In the genomic region with DNA sequence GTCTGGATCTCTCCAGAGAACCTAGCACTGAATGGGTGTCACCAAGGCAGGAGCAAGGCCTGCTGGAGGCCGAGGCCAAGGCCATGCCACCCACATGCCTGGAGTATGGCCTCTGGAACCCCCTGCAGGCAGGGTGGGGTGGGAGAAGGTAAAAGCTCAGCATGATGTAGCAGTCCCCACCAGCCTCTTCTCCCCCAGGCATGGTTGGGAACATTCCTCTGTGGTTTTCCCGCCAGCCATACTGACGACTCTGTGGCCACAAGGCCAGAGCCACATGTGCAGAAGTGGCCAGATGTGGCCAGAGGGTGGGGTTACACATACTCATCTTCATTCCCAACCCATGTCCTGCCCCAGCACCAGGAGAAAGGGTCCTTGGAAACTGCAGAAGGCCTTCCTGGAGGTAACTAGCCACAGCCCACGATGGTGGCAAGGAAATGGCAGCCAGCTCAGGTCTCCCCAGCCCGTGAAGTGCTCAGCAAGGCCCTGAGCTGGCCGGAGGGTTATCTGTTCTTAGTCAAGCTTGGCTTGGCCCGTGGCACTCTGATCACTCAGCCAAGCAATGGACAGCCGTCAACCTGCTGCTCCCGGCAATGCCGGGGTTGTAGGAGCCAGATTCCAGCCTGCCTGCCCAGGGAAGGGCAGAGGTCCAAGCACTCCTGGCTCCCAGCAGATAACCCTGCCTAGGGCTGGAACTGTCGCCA, we compare ENCODE assay signal across 9 cellular contexts. TPM values are rescaled to one million over a fixed set of nuclear protein-coding genes. Genes with fewer than 3 reads are reported as not detected.
A peak's percentile ranks its signal among the peaks of the same experiment; 100 is the strongest.
DNase-seq lines count a peak whose midpoint lies in the region; ATAC-seq, FAIRE-seq and TF ChIP-seq lines count a peak whose summit lies in the region.
"Had no signal": no experiment of that assay in that cellular context is flagged by ENCODE, and none has a peak within 500 bp of the region (broad histone marks: within the 10 kb centered on the region; RNA-seq: fewer than 3 reads in every experiment).

No MANE protein-coding gene starts in this region.

- peaks cover 51% of the 10 kb centered on the region for H3K4me1 Mint-ChIP-seq in dendritic cell treated with granulocyte-macrophage colony-stimulating factor and Interleukin-4, amounts not matched to agents 40 ng/mL and 50 ng/mL, for 4 days (ENCODE audit: low read depth)
- H3K4me1 Mint-ChIP-seq: activated T-helper 17 cell treated with anti-CD3 and anti-CD28 coated beads, Interleukin-2, amount 50 U/mL, for 72 hours had no signal

- POLR2A ChIA-PET in A549 (lab: Yijun Ruan, JAX): interaction anchor here (2.2 kb wide), 1 partner anchor 26 kb away, joined by 13 read pairs; a partner anchor contains a TSS

- no peaks in the 10 kb centered on the region for H3K9me3 Mint-ChIP-seq in dendritic cell treated with granulocyte-macrophage colony-stimulating factor and Interleukin-4, amounts not matched to agents 40 ng/mL and 50 ng/mL, for 4 days
- H3K9me3 Mint-ChIP-seq: activated T-helper 17 cell treated with anti-CD3 and anti-CD28 coated beads, Interleukin-2, amount 50 U/mL, for 72 hours had no signal

- no peak for FAIRE-seq in A549 (lab: Jason Lieb, UNC)

- no peak for TF ChIP-seq RAD21 in A549 (conservative IDR thresholded peaks at IDR 0.05 in 1 of 2, IDR thresholded peaks at IDR 0.05 in 1 of 2)

- in situ Hi-C loops in KBM-7 (cut with MboI; ENCODE audit: low pct_unique_long_range_greater_than_20kb, low sequenced_read_pairs): no loop called here

- peak in 1 of 2 experiments; percentile 55 for DNase-seq in A549 (ENCODE audit: low read depth in 1 of 2, low spot score in 1 of 2)
- peak; percentile 45 for DNase-seq in KBM-7
- no peak for DNase-seq in lung (ENCODE audit: low spot score)
- DNase-seq in activated CD4-positive, alpha-beta T cell treated with anti-CD3 and anti-CD28 coated beads, Interleukin-2, amount 50 U/mL, for 48 hours: no peak
- DNase-seq in epidermal melanocyte (ENCODE audit: insufficient read length, low spot score): no peak

- ATAC-seq in A549 (peak in 1 of 2 experiments; percentile 1; a peak in 1 of 6 replicates), lung (ENCODE audit: insufficient read depth, low FRiP score) (no peak), GM21528 (IDR thresholded peaks at IDR 0.05; ENCODE audit: low FRiP score, unreplicated experiment) (no peak), GM21526 (IDR thresholded peaks at IDR 0.05; ENCODE audit: low FRiP score, unreplicated experiment) (no peak)

- no peaks in the 10 kb centered on the region for H3K9me3 ChIP-seq in A549
- no peaks in the 10 kb centered on the region for H3K9me3 ChIP-seq in lung (ENCODE audit: control insufficient read depth in 2 of 2, insufficient read depth in 1 of 2, low read length in 1 of 2)

- intact Hi-C loops in dendritic cell treated with granulocyte-macrophage colony-stimulating factor and Interleukin-4, amounts not matched to agents 40 ng/mL and 50 ng/mL, for 4 days (cut with micrococcal nuclease): loop anchor here (2.0 kb wide), 1 partner anchor 14 kb away; no protein-coding TSS in a partner anchor

- H3K27me3 ChIP-seq in lung (ENCODE audit: control insufficient read depth, insufficient read depth): no peaks in the 10 kb centered on the region

- TF ChIP-seq CTCF in A549 (IDR thresholded peaks at IDR 0.05) (no peak), lung (IDR thresholded peaks at IDR 0.05; ENCODE audit: control extremely low read depth, extremely low read depth) (no peak)

- H3K27ac Mint-ChIP-seq in dendritic cell treated with granulocyte-macrophage colony-stimulating factor and Interleukin-4, amounts not matched to agents 40 ng/mL and 50 ng/mL, for 4 days: peak overlapping the region; percentile 97
- H3K27ac Mint-ChIP-seq: activated T-helper 17 cell treated with anti-CD3 and anti-CD28 coated beads, Interleukin-2, amount 50 U/mL, for 72 hours had no signal

- no peak overlapping the region for H3K4me2 ChIP-seq in A549

- peaks cover 27% of the 10 kb centered on the region for H3K36me3 Mint-ChIP-seq in dendritic cell treated with granulocyte-macrophage colony-stimulating factor and Interleukin-4, amounts not matched to agents 40 ng/mL and 50 ng/mL, for 4 days (ENCODE audit: low read depth)

- H3K4me1 ChIP-seq in A549 (peaks cover 32% of the 10 kb centered on the region), lung (ENCODE audit: control insufficient read depth in 2 of 2, insufficient read depth in 2 of 2, low read length in 2 of 2) (peaks cover 10 to 23% of the 10 kb centered on the region in 2 donors)

- no peaks in the 10 kb centered on the region for H3K27me3 Mint-ChIP-seq in dendritic cell treated with granulocyte-macrophage colony-stimulating factor and Interleukin-4, amounts not matched to agents 40 ng/mL and 50 ng/mL, for 4 days
- H3K27me3 Mint-ChIP-seq: activated T-helper 17 cell treated with anti-CD3 and anti-CD28 coated beads, Interleukin-2, amount 50 U/mL, for 72 hours had no signal

- H3K27ac ChIP-seq in A549 (peak overlapping the region in 1 of 2 experiments; percentile 94; a peak in 3 of 6 replicates), lung (ENCODE audit: low read depth in 1 of 2, low read length in 1 of 2) (peak overlapping the region; percentile 51 to 78)

- no peak for TF ChIP-seq EP300 in A549 (IDR thresholded peaks at IDR 0.05)

- 82% methylated on average over 9 of the region's 11 CpGs for WGBS in A549 (ENCODE audit: missing lambda C conversion rate)
- WGBS in lung, 2 donors: 65 to 66% methylated on average over 11 of the region's 11 CpGs

- CTCF ChIA-PET in A549 (lab: Yijun Ruan, JAX): interaction anchor here (0.9 to 39.6 kb wide), 5 partner anchors 1 to 102 kb away, joined by 3 to 1202 read pairs (median 10); a partner anchor contains a TSS

- no peak overlapping the region for H3K4me3 ChIP-seq in A549
- no peak overlapping the region for H3K4me3 ChIP-seq in lung

- TF ChIP-seq POLR2A in A549 (IDR thresholded peaks at IDR 0.05; ENCODE audit: low read length): no peak

- peaks cover 2 to 15% of the 10 kb centered on the region in 2 donors for H3K36me3 ChIP-seq in lung (ENCODE audit: control insufficient read depth in 2 of 2, insufficient read depth in 2 of 2, low read length in 2 of 2)

- no peak overlapping the region for H3K4me3 Mint-ChIP-seq in dendritic cell treated with granulocyte-macrophage colony-stimulating factor and Interleukin-4, amounts not matched to agents 40 ng/mL and 50 ng/mL, for 4 days
- H3K4me3 Mint-ChIP-seq: activated T-helper 17 cell treated with anti-CD3 and anti-CD28 coated beads, Interleukin-2, amount 50 U/mL, for 72 hours had no signal

TF ChIP-seq in A549, 52 proteins besides CTCF, POLR2A, EP300 and RAD21:
- TF ChIP-seq HOXB5 (CRISPR knock-in tag; IDR thresholded peaks at IDR 0.05): no peak
- TF ChIP-seq, protein P1, sequence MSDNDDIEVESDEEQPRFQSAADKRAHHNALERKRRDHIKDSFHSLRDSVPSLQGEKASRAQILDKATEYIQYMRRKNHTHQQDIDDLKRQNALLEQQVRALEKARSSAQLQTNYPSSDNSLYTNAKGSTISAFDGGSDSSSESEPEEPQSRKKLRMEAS (IDR thresholded peaks at IDR 0.05): 0 out of 2 replicates have a peak, but pooled peaks have one; percentile 13
- TF ChIP-seq, protein P2, sequence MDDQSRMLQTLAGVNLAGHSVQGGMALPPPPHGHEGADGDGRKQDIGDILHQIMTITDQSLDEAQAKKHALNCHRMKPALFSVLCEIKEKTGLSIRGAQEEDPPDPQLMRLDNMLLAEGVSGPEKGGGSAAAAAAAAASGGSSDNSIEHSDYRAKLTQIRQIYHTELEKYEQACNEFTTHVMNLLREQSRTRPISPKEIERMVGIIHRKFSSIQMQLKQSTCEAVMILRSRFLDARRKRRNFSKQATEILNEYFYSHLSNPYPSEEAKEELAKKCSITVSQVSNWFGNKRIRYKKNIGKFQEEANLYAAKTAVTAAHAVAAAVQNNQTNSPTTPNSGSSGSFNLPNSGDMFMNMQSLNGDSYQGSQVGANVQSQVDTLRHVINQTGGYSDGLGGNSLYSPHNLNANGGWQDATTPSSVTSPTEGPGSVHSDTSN (IDR thresholded peaks at IDR 0.05): no peak
- TF ChIP-seq, protein P3, sequence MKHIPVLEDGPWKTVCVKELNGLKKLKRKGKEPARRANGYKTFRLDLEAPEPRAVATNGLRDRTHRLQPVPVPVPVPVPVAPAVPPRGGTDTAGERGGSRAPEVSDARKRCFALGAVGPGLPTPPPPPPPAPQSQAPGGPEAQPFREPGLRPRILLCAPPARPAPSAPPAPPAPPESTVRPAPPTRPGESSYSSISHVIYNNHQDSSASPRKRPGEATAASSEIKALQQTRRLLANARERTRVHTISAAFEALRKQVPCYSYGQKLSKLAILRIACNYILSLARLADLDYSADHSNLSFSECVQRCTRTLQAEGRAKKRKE (CRISPR knock-in tag; IDR thresholded peaks at IDR 0.05; ENCODE audit: low read depth): no peak

RNA-seq across cellular contexts. Expression of a gene that starts 26.2 kb away (rescaled TPM):
- polyA plus RNA-seq in A549 (2011; rRNA removed) (3.1 and 5.7 TPM in 2 replicates), A549 (2017; fragmentation: RNase III; extraction: RNeasy Plus Mini Kit Qiagen cat#74134 plus additional on column Dnase treatment) (3.2 to 7.1 TPM (median 4.5 TPM) in 3 replicates), lung (10 to 100 TPM; 29.6 to 39.0 TPM)
- 1.9 and 3.7 TPM in 2 replicates for polyA plus RNA-seq in A549 (2012; cell fraction: cytosol; rRNA removed)
- 11.9 and 12.9 TPM in 2 replicates for polyA plus RNA-seq in A549 (2012; cell fraction: nucleus; rRNA removed)
- polyA minus RNA-seq in A549 (2011; rRNA and poly(A)+ RNA removed): 8.4 and 11.0 TPM in 2 replicates
- 10 to 100 TPM; 33.8 to 77.4 TPM for total RNA-seq in lung

RNA-seq across cellular contexts. Expression of a gene that starts 26.7 kb away (rescaled TPM):
- polyA plus RNA-seq in A549 (2011; rRNA removed): 104 TPM in 2 replicates
- polyA plus RNA-seq in A549 (2012; cell fraction: cytosol; rRNA removed): 216 and 285 TPM in 2 replicates
- polyA plus RNA-seq in A549 (2012; cell fraction: nucleus; rRNA removed): 173 and 235 TPM in 2 replicates
- 122 to 130 TPM (median 128 TPM) in 3 replicates for polyA plus RNA-seq in A549 (2017; fragmentation: RNase III; extraction: RNeasy Plus Mini Kit Qiagen cat#74134 plus additional on column Dnase treatment)
- polyA minus RNA-seq in A549 (2011; rRNA and poly(A)+ RNA removed): 147 and 151 TPM in 2 replicates
- 10 to 100 TPM; 21.2 to 74.6 TPM for total RNA-seq in lung
- polyA plus RNA-seq in lung: 10 to 100 TPM; 84.8 to 87.4 TPM

RNA-seq across cellular contexts. Expression of a gene that starts 30.8 kb away (rescaled TPM):
- polyA plus RNA-seq in A549 (2011; rRNA removed) (64.9 and 75.0 TPM in 2 replicates), A549 (2017; fragmentation: RNase III; extraction: RNeasy Plus Mini Kit Qiagen cat#74134 plus additional on column Dnase treatment) (42.4 to 43.9 TPM (median 43.1 TPM) in 3 replicates), lung (10 to 100 TPM; 25.8 to 54.6 TPM)
- polyA plus RNA-seq in A549 (2012; cell fraction: cytosol; rRNA removed): 33.6 and 38.9 TPM in 2 replicates
- polyA plus RNA-seq in A549 (2012; cell fraction: nucleus; rRNA removed): 15.7 and 19.4 TPM in 2 replicates
- polyA minus RNA-seq in A549 (2011; rRNA and poly(A)+ RNA removed): 72.8 and 73.5 TPM in 2 replicates
- total RNA-seq in lung: 10 to 100 TPM; 14.8 to 45.3 TPM

RNA-seq across cellular contexts. Expression of a gene that starts 44.5 kb away (rescaled TPM):
- polyA plus RNA-seq in A549 (2011; rRNA removed) (5.4 and 5.6 TPM in 2 replicates), A549 (2017; fragmentation: RNase III; extraction: RNeasy Plus Mini Kit Qiagen cat#74134 plus additional on column Dnase treatment) (6.0 to 7.1 TPM (median 6.8 TPM) in 3 replicates), lung (under 1 TPM; 0.61 to 0.87 TPM)
- 8.2 and 11.1 TPM in 2 replicates for polyA plus RNA-seq in A549 (2012; cell fraction: cytosol; rRNA removed)
- 23.5 and 24.0 TPM in 2 replicates for polyA plus RNA-seq in A549 (2012; cell fraction: nucleus; rRNA removed)
- polyA minus RNA-seq in A549 (2011; rRNA and poly(A)+ RNA removed): 16.0 and 16.7 TPM in 2 replicates
- total RNA-seq in lung: 1 to 10 TPM in 1 of 2 donors, under 1 TPM in 1; 0.88 to 1.3 TPM
